8 cellular contexts compared by ENCODE assay signal in genomic region chr15:99708563-99708962, GRCh38. TPM values are rescaled to one million over a fixed set of nuclear protein-coding genes. Genes with fewer than 3 reads are reported as not detected.
DNase-seq lines count a peak whose midpoint lies in the region; ATAC-seq and TF ChIP-seq lines count a peak whose summit lies in the region.

No MANE protein-coding gene starts in this region.

- peaks cover 11% of the 10 kb centered on the region for H3K36me3 ChIP-seq in CD8-positive, alpha-beta memory T cell (ENCODE audit: insufficient read depth, low read length)

- TF ChIP-seq CTCF in AG09319 (IDR thresholded peaks at IDR 0.05; ENCODE audit: low read depth, low read length), result no peak

- H3K4me1 Mint-ChIP-seq in naive thymus-derived CD8-positive, alpha-beta T cell, result peaks cover 25 to 73% (median 52%) of the 10 kb centered on the region in 4 donors
- peaks cover 30 to 44% (median 32%) of the 10 kb centered on the region in 3 donors for H3K4me1 Mint-ChIP-seq in CD8-positive, alpha-beta memory T cell

- H3K4me3 ChIP-seq in CD8-positive, alpha-beta memory T cell (ENCODE audit: low read length), result no peak overlapping the region

- peaks cover 19% of the 10 kb centered on the region for H3K4me1 ChIP-seq in CD8-positive, alpha-beta memory T cell (ENCODE audit: insufficient read depth, low read length)

- CTCF ChIA-PET in CD8-positive, alpha-beta memory T cell (lab: Charles Lee), result interaction anchor here (0.9 to 1.8 kb wide), 4 partner anchors 25 to 436 kb away, joined by 3 to 9 read pairs (median 4); partner anchors contain the start of gene LYSMD4

- POLR2A ChIA-PET in naive thymus-derived CD8-positive, alpha-beta T cell (lab: Charles Lee), result interaction anchor here (2.6 kb wide), 1 partner anchor 25 kb away, joined by 16 read pairs; the partner anchor contains the start of gene LYSMD4
- POLR2A ChIA-PET in CD8-positive, alpha-beta memory T cell (lab: Charles Lee), result interaction anchor here (0.7 kb wide), 1 partner anchor 23 kb away, joined by 3 read pairs; no protein-coding TSS in a partner anchor

- no peaks in the 10 kb centered on the region for H3K27me3 ChIP-seq in CD8-positive, alpha-beta memory T cell (ENCODE audit: insufficient read depth, low read length, poor library complexity, severe bottlenecking)

- peak overlapping the region in 8 of 10 donors; percentile 4 to 87 (median 56) for H3K27ac Mint-ChIP-seq in naive thymus-derived CD8-positive, alpha-beta T cell
- H3K27ac Mint-ChIP-seq in CD8-positive, alpha-beta memory T cell, result peak overlapping the region in 1 of 8 donors; percentile 79

- no peaks in the 10 kb centered on the region for H3K9me3 ChIP-seq in CD8-positive, alpha-beta memory T cell (ENCODE audit: low read length)

- H3K27ac ChIP-seq in CD8-positive, alpha-beta memory T cell (ENCODE audit: low read depth, low read length), result no peak overlapping the region

- peak; percentile 96 for ATAC-seq in esophagus mucosa
- ATAC-seq in naive thymus-derived CD8-positive, alpha-beta T cell, result no peak
- ATAC-seq in HG02884 (IDR thresholded peaks at IDR 0.05; ENCODE audit: unreplicated experiment), result no peak
- no peak for ATAC-seq in HG02840 (IDR thresholded peaks at IDR 0.05; ENCODE audit: low FRiP score, unreplicated experiment)

- H3K27me3 Mint-ChIP-seq in naive thymus-derived CD8-positive, alpha-beta T cell, result no peaks in the 10 kb centered on the region
- H3K27me3 Mint-ChIP-seq in CD8-positive, alpha-beta memory T cell, result no peaks in the 10 kb centered on the region

- H3K4me3 Mint-ChIP-seq in naive thymus-derived CD8-positive, alpha-beta T cell, result peak overlapping the region in 7 of 10 donors; percentile 0 to 78 (median 27)
- H3K4me3 Mint-ChIP-seq in CD8-positive, alpha-beta memory T cell, result peak overlapping the region in 1 of 7 donors; percentile 16

- DNase-seq in AG09319 (ENCODE audit: extremely low read depth, low read depth) (peak; percentile 64), NCI-H226 (peak; percentile 73), GF-D8 (lab: John Stamatoyannopoulos, UW) (no peak)
- DNase-seq in naive thymus-derived CD8-positive, alpha-beta T cell, result no peak
- no peak for DNase-seq in CD8-positive, alpha-beta memory T cell

- no peaks in the 10 kb centered on the region for H3K9me3 Mint-ChIP-seq in naive thymus-derived CD8-positive, alpha-beta T cell
- no peaks in the 10 kb centered on the region for H3K9me3 Mint-ChIP-seq in CD8-positive, alpha-beta memory T cell

- peaks cover 0 to 36% (median 2%) of the 10 kb centered on the region in 3 donors for H3K36me3 Mint-ChIP-seq in naive thymus-derived CD8-positive, alpha-beta T cell
- peaks cover 5 to 50% (median 8%) of the 10 kb centered on the region in 3 donors for H3K36me3 Mint-ChIP-seq in CD8-positive, alpha-beta memory T cell

RNA-seq across cellular contexts. Expression of gene LYSMD4, which starts 24.7 kb away (rescaled TPM):
- 9.4 TPM for total RNA-seq in esophagus mucosa
- 10 to 100 TPM; 14.5 to 17.4 TPM for total RNA-seq in naive thymus-derived CD8-positive, alpha-beta T cell
- 1 to 10 TPM; 2.4 to 5.2 (median 3.8) TPM for polyA plus RNA-seq in naive thymus-derived CD8-positive, alpha-beta T cell
- total RNA-seq in CD8-positive, alpha-beta memory T cell, result 1 to 10 TPM; 7.9 to 8.4 TPM
- 6.5 TPM for polyA plus RNA-seq in CD8-positive, alpha-beta memory T cell

Comparison
In these comparisons a context has a peak if more than half of its experiments do, and no peak if none do; other contexts are left out.
1. DNase-seq: peak in AG09319 (single experiment) and NCI-H226 (single experiment); none in naive thymus-derived CD8-positive, alpha-beta T cell (0 of 10), GF-D8 (single experiment) and CD8-positive, alpha-beta memory T cell (0 of 5).